ENCODE assay signal across 26 cellular contexts in genomic region chr19:38405276-38405675, GRCh38. TPM values are rescaled to one million over a fixed set of nuclear protein-coding genes. Genes with fewer than 3 reads are reported as not detected.
DNase-seq lines count a peak whose midpoint lies in the region; ATAC-seq and TF ChIP-seq lines count a peak whose summit lies in the region.
"Had no signal": no experiment of that assay in that cellular context is flagged by ENCODE, and none has a peak within 500 bp of the region (broad histone marks: within the 10 kb centered on the region; RNA-seq: fewer than 3 reads in every experiment).

No MANE protein-coding gene starts in this region.

- peak overlapping the region; percentile 64 for H3K4me3 Mint-ChIP-seq in activated T-helper 1 cell treated with anti-CD3 and anti-CD28 coated beads, Interleukin-12 subunit alpha, Interleukin-12 subunit beta, Interleukin-2, Interleukin-4 antibody, amounts not matched to agents 30 ng/mL and 10 ng/mL and 1 ng/mL, durations not matched to agents 14 hours and 24 hours and 36 hours
- peak overlapping the region in 9 of 10 donors; percentile 22 to 96 (median 41) for H3K4me3 Mint-ChIP-seq in naive thymus-derived CD8-positive, alpha-beta T cell
- peak overlapping the region; percentile 36 for H3K4me3 Mint-ChIP-seq in type B pancreatic cell

- TF ChIP-seq CTCF in type B pancreatic cell (conservative IDR thresholded peaks at IDR 0.05), result no peak
- TF ChIP-seq CTCF in vagina (IDR thresholded peaks at IDR 0.05), result no peak

- peaks cover 0 to 23% of the 10 kb centered on the region in 2 donors for H3K36me3 ChIP-seq in vagina

- ATAC-seq in Right ventricle myocardium inferior, result no peak
- no peak for ATAC-seq in left cardiac atrium
- no peak for ATAC-seq in naive thymus-derived CD8-positive, alpha-beta T cell
- ATAC-seq in HG02973 (IDR thresholded peaks at IDR 0.05; ENCODE audit: unreplicated experiment), result no peak
- no peak for ATAC-seq in left colon
- ATAC-seq: activated CD8-positive, alpha-beta T cell treated with anti-CD3 and anti-CD28 coated beads, Interleukin-2, amount 10 ng/mL, durations not matched to agents 7 days and 5 days; pancreas; right cardiac atrium had no signal

- POLR2A ChIA-PET in naive thymus-derived CD8-positive, alpha-beta T cell (lab: Charles Lee), result interaction anchor here (0.6 to 1.9 kb wide), 2 partner anchors 9 to 439 kb away, joined by 3 to 6 read pairs; no protein-coding TSS in a partner anchor

- no peaks in the 10 kb centered on the region for H3K9me3 Mint-ChIP-seq in activated T-helper 1 cell treated with anti-CD3 and anti-CD28 coated beads, Interleukin-12 subunit alpha, Interleukin-12 subunit beta, Interleukin-2, Interleukin-4 antibody, amounts not matched to agents 30 ng/mL and 10 ng/mL and 1 ng/mL, durations not matched to agents 14 hours and 24 hours and 36 hours
- no peaks in the 10 kb centered on the region for H3K9me3 Mint-ChIP-seq in naive thymus-derived CD8-positive, alpha-beta T cell
- no peaks in the 10 kb centered on the region for H3K9me3 Mint-ChIP-seq in type B pancreatic cell

- H3K27ac Mint-ChIP-seq in activated T-helper 1 cell treated with anti-CD3 and anti-CD28 coated beads, Interleukin-12 subunit alpha, Interleukin-12 subunit beta, Interleukin-2, Interleukin-4 antibody, amounts not matched to agents 30 ng/mL and 10 ng/mL and 1 ng/mL, durations not matched to agents 14 hours and 24 hours and 36 hours, result peak overlapping the region; percentile 23
- H3K27ac Mint-ChIP-seq in naive thymus-derived CD8-positive, alpha-beta T cell, result peak overlapping the region in 4 of 10 donors; percentile 30 to 72 (median 65)
- H3K27ac Mint-ChIP-seq in type B pancreatic cell, result no peak overlapping the region

- no peak for TF ChIP-seq POLR2A in vagina (IDR thresholded peaks at IDR 0.05)

- H3K27ac ChIP-seq in vagina, result no peak overlapping the region
- H3K27ac ChIP-seq: C4-2B, dorsolateral prefrontal cortex, pancreas, stomach, tibial nerve had no signal

- H3K36me3 Mint-ChIP-seq in activated T-helper 1 cell treated with anti-CD3 and anti-CD28 coated beads, Interleukin-12 subunit alpha, Interleukin-12 subunit beta, Interleukin-2, Interleukin-4 antibody, amounts not matched to agents 30 ng/mL and 10 ng/mL and 1 ng/mL, durations not matched to agents 14 hours and 24 hours and 36 hours (ENCODE audit: low read depth), result peaks cover 8% of the 10 kb centered on the region
- H3K36me3 Mint-ChIP-seq in naive thymus-derived CD8-positive, alpha-beta T cell, result peaks cover 0 to 21% (median 0%) of the 10 kb centered on the region in 3 donors
- H3K36me3 Mint-ChIP-seq in type B pancreatic cell, result no peaks in the 10 kb centered on the region

- H3K4me1 ChIP-seq in vagina, result peaks cover 22% of the 10 kb centered on the region

- H3K27me3 ChIP-seq in vagina, result no peaks in the 10 kb centered on the region
- H3K27me3 ChIP-seq: dorsolateral prefrontal cortex, pancreas had no signal

- H3K4me3 ChIP-seq in vagina, result no peak overlapping the region
- H3K4me3 ChIP-seq: pancreas, stomach, tibial nerve had no signal

- peak; percentile 52 for DNase-seq in Right ventricle myocardium inferior (ENCODE audit: missing footprints)
- no peak for DNase-seq in left cardiac atrium
- no peak for DNase-seq in activated T-helper 1 cell treated with anti-CD3 and anti-CD28 coated beads, Interleukin-12 subunit alpha, Interleukin-12 subunit beta, Interleukin-2, Interleukin-4 antibody, amounts not matched to agents 30 ng/mL and 10 ng/mL and 1 ng/mL, durations not matched to agents 14 hours and 24 hours and 36 hours (ENCODE audit: low spot score)
- no peak for DNase-seq in naive thymus-derived CD8-positive, alpha-beta T cell
- DNase-seq in type B pancreatic cell (ENCODE audit: extremely low spot score, unreplicated experiment), result no peak
- DNase-seq in vagina (ENCODE audit: extremely low spot score in 2 of 2), result no peak
- no peak for DNase-seq in left colon
- DNase-seq: activated CD8-positive, alpha-beta T cell treated with anti-CD3 and anti-CD28 coated beads, Interleukin-2, amount 10 ng/mL, durations not matched to agents 7 days and 5 days; activated naive CD4-positive, alpha-beta T cell treated with Interleukin-2 at 50 U/mL for 16 hours; activated T-cell treated with anti-CD3 and anti-CD28 coated beads for 4 hours; dorsolateral prefrontal cortex; HCEC 1CT; kidney glomerular epithelial cell; NCI-H1105 treated with DMSO at 0.1 percent for 48 hours; NCI-H2081 treated with DMSO at 0.1 percent for 48 hours; stimulated activated CD4-positive, alpha-beta T cell treated with anti-CD3 and anti-CD28 coated beads, Interleukin-12 subunit alpha, Interleukin-12 subunit beta, amount 100 ng/mL, for 4 hours; stomach; T1000 had no signal

- no peaks in the 10 kb centered on the region for H3K9me3 ChIP-seq in vagina
- H3K9me3 ChIP-seq: pancreas, stomach, tibial nerve had no signal

- peaks cover 21% of the 10 kb centered on the region for H3K4me1 Mint-ChIP-seq in activated T-helper 1 cell treated with anti-CD3 and anti-CD28 coated beads, Interleukin-12 subunit alpha, Interleukin-12 subunit beta, Interleukin-2, Interleukin-4 antibody, amounts not matched to agents 30 ng/mL and 10 ng/mL and 1 ng/mL, durations not matched to agents 14 hours and 24 hours and 36 hours (ENCODE audit: low read depth)
- H3K4me1 Mint-ChIP-seq in naive thymus-derived CD8-positive, alpha-beta T cell, result peaks cover 12 to 23% (median 19%) of the 10 kb centered on the region in 4 donors
- H3K4me1 Mint-ChIP-seq in type B pancreatic cell (ENCODE audit: unreplicated experiment), result no peaks in the 10 kb centered on the region

- intact Hi-C loops in Right ventricle myocardium inferior (cut with DNase I), result no loop called here
- intact Hi-C loops in left cardiac atrium (cut with DNase I), result loop anchor here (10.0 kb wide), 1 partner anchor 210 kb away; the partner anchor contains the start of genes EIF3K (in 2 of the 2) and MAP4K1 (in 2 of the 2)
- intact Hi-C loops in activated T-helper 1 cell treated with anti-CD3 and anti-CD28 coated beads, Interleukin-12 subunit alpha, Interleukin-12 subunit beta, Interleukin-2, Interleukin-4 antibody, amounts not matched to agents 30 ng/mL and 10 ng/mL and 1 ng/mL, durations not matched to agents 14 hours and 24 hours and 36 hours (cut with micrococcal nuclease), result no loop called here
- intact Hi-C loops in vagina (cut with DNase I), result no loop called here
- intact Hi-C loops in left colon (cut with DNase I, micrococcal nuclease), result no loop called here

- H3K27me3 Mint-ChIP-seq in activated T-helper 1 cell treated with anti-CD3 and anti-CD28 coated beads, Interleukin-12 subunit alpha, Interleukin-12 subunit beta, Interleukin-2, Interleukin-4 antibody, amounts not matched to agents 30 ng/mL and 10 ng/mL and 1 ng/mL, durations not matched to agents 14 hours and 24 hours and 36 hours (ENCODE audit: insufficient read depth), result no peaks in the 10 kb centered on the region
- peaks cover 0 to 3% (median 0%) of the 10 kb centered on the region in 5 donors for H3K27me3 Mint-ChIP-seq in naive thymus-derived CD8-positive, alpha-beta T cell
- peaks cover 5% of the 10 kb centered on the region for H3K27me3 Mint-ChIP-seq in type B pancreatic cell

RNA-seq across cellular contexts. Expression of gene FAM98C, which starts 2.4 kb away (rescaled TPM):
- total RNA-seq in Right ventricle myocardium inferior (15.1 TPM), left cardiac atrium (10 to 100 TPM; 12.6 to 13.7 TPM), type B pancreatic cell (ENCODE audit: low replicate concordance) (25.2 and 27.3 TPM in 2 replicates), vagina (32.7 TPM), left colon (10 to 100 TPM; 33.2 to 37.4 TPM)
- 26.6 and 27.5 TPM in 2 replicates for total RNA-seq in activated T-helper 1 cell treated with anti-CD3 and anti-CD28 coated beads, Interleukin-12 subunit alpha, Interleukin-12 subunit beta, Interleukin-2, Interleukin-4 antibody, amounts not matched to agents 30 ng/mL and 10 ng/mL and 1 ng/mL, durations not matched to agents 14 hours and 24 hours and 36 hours
- 10 to 100 TPM; 39.6 to 45.0 TPM for total RNA-seq in naive thymus-derived CD8-positive, alpha-beta T cell
- polyA plus RNA-seq in naive thymus-derived CD8-positive, alpha-beta T cell, result 10 to 100 TPM; 12.6 to 15.5 (median 15.4) TPM

RNA-seq across cellular contexts. Expression of gene SPRED3, which starts 16.8 kb away (rescaled TPM):
- total RNA-seq in Right ventricle myocardium inferior, result 0.16 TPM
- 1 to 10 TPM in 1 of 2 donors, under 1 TPM in 1; 0.24 to 3.2 TPM for total RNA-seq in left cardiac atrium
- 2.2 and 2.6 TPM in 2 replicates for total RNA-seq in activated T-helper 1 cell treated with anti-CD3 and anti-CD28 coated beads, Interleukin-12 subunit alpha, Interleukin-12 subunit beta, Interleukin-2, Interleukin-4 antibody, amounts not matched to agents 30 ng/mL and 10 ng/mL and 1 ng/mL, durations not matched to agents 14 hours and 24 hours and 36 hours
- total RNA-seq in naive thymus-derived CD8-positive, alpha-beta T cell, result 1 to 10 TPM; 1.8 to 2.6 TPM
- polyA plus RNA-seq in naive thymus-derived CD8-positive, alpha-beta T cell, result under 1 TPM in 2 of 3 donors, not detected in 1; 0.02 to 0.16 TPM
- total RNA-seq in type B pancreatic cell (ENCODE audit: low replicate concordance), result 4.2 and 5.5 TPM in 2 replicates
- total RNA-seq in vagina, result 0.49 TPM
- 1 to 10 TPM in 1 of 2 donors, under 1 TPM in 1; 0.28 to 1.6 TPM for total RNA-seq in left colon

RNA-seq across cellular contexts. Expression of gene GGN, which starts 17.4 kb away (rescaled TPM):
- total RNA-seq in Right ventricle myocardium inferior (not detected), left cardiac atrium (under 1 TPM; 0.15 to 0.34 TPM), type B pancreatic cell (ENCODE audit: low replicate concordance) (1.1 and 1.5 TPM in 2 replicates), vagina (not detected), left colon (under 1 TPM in 1 of 2 donors, not detected in 1; 0.37 TPM)
- total RNA-seq in activated T-helper 1 cell treated with anti-CD3 and anti-CD28 coated beads, Interleukin-12 subunit alpha, Interleukin-12 subunit beta, Interleukin-2, Interleukin-4 antibody, amounts not matched to agents 30 ng/mL and 10 ng/mL and 1 ng/mL, durations not matched to agents 14 hours and 24 hours and 36 hours, result 0.17 and 0.39 TPM in 2 replicates
- not detected for total RNA-seq in naive thymus-derived CD8-positive, alpha-beta T cell
- polyA plus RNA-seq in naive thymus-derived CD8-positive, alpha-beta T cell, result not detected
- total RNA-seq: activated CD8-positive, alpha-beta T cell treated with anti-CD3 and anti-CD28 coated beads, Interleukin-2, amount 10 ng/mL, durations not matched to agents 7 days and 5 days; lung microvascular endothelial cell; stomach; tibial nerve had no signal

RNA-seq across cellular contexts. Expression of gene RASGRP4, which starts 20.7 kb away (rescaled TPM):
- total RNA-seq in Right ventricle myocardium inferior (1.7 TPM), left cardiac atrium (1 to 10 TPM; 1.8 to 3.6 TPM), type B pancreatic cell (ENCODE audit: low replicate concordance) (not detected in 2 replicates), vagina (2.9 TPM), left colon (1 to 10 TPM in 1 of 2 donors, under 1 TPM in 1; 0.49 to 1.8 TPM)
- 1.5 and 1.8 TPM in 2 replicates for total RNA-seq in activated T-helper 1 cell treated with anti-CD3 and anti-CD28 coated beads, Interleukin-12 subunit alpha, Interleukin-12 subunit beta, Interleukin-2, Interleukin-4 antibody, amounts not matched to agents 30 ng/mL and 10 ng/mL and 1 ng/mL, durations not matched to agents 14 hours and 24 hours and 36 hours
- total RNA-seq in naive thymus-derived CD8-positive, alpha-beta T cell, result not detected
- under 1 TPM in 1 of 3 donors, not detected in 2; 0.07 TPM for polyA plus RNA-seq in naive thymus-derived CD8-positive, alpha-beta T cell
- total RNA-seq: fibroblast of lung, lung microvascular endothelial cell, M059J had no signal
- polyA plus RNA-seq: fibroblast of lung had no signal

RNA-seq across cellular contexts. Expression of gene RYR1, which starts 28.2 kb away (rescaled TPM):
- 0.81 TPM for total RNA-seq in Right ventricle myocardium inferior
- total RNA-seq in left cardiac atrium, result 1 to 10 TPM; 1.3 to 3.0 TPM
- 2.6 and 3.8 TPM in 2 replicates for total RNA-seq in activated T-helper 1 cell treated with anti-CD3 and anti-CD28 coated beads, Interleukin-12 subunit alpha, Interleukin-12 subunit beta, Interleukin-2, Interleukin-4 antibody, amounts not matched to agents 30 ng/mL and 10 ng/mL and 1 ng/mL, durations not matched to agents 14 hours and 24 hours and 36 hours
- 1 to 10 TPM in 1 of 2 experiments, under 1 TPM in 1; 0.93 to 1.3 TPM for total RNA-seq in naive thymus-derived CD8-positive, alpha-beta T cell
- under 1 TPM in 1 of 3 donors, not detected in 2; 0.07 TPM for polyA plus RNA-seq in naive thymus-derived CD8-positive, alpha-beta T cell
- total RNA-seq in type B pancreatic cell (ENCODE audit: low replicate concordance), result 3.3 and 9.3 TPM in 2 replicates
- 1.5 TPM for total RNA-seq in vagina
- total RNA-seq in left colon, result 1 to 10 TPM in 1 of 2 donors, under 1 TPM in 1; 0.76 to 1.7 TPM
- total RNA-seq: lung microvascular endothelial cell, M059J had no signal

Comparison
In these comparisons a context has a peak if more than half of its experiments do, and no peak if none do; other contexts are left out.
1. intact Hi-C loops: an anchor here in left cardiac atrium (10.0 kb wide); none called in Right ventricle myocardium inferior, activated T-helper 1 cell treated with anti-CD3 and anti-CD28 coated beads, Interleukin-12 subunit alpha, Interleukin-12 subunit beta, Interleukin-2, Interleukin-4 antibody, amounts not matched to agents 30 ng/mL and 10 ng/mL and 1 ng/mL, durations not matched to agents 14 hours and 24 hours and 36 hours, vagina and left colon.